14 cellular contexts compared by ENCODE assay signal in genomic region chr9:2722715-2723114, GRCh38. TPM values are rescaled to one million over a fixed set of nuclear protein-coding genes. Genes with fewer than 3 reads are reported as not detected.
DNase-seq lines count a peak whose midpoint lies in the region; ATAC-seq and TF ChIP-seq lines count a peak whose summit lies in the region.
"Had no signal": no experiment of that assay in that cellular context is flagged by ENCODE, and none has a peak within 500 bp of the region (broad histone marks: within the 10 kb centered on the region; RNA-seq: fewer than 3 reads in every experiment).

No MANE protein-coding gene starts in this region.

- no peak for ATAC-seq in GM19023 (IDR thresholded peaks at IDR 0.05; ENCODE audit: unreplicated experiment)
- ATAC-seq: heart left ventricle had no signal

- in situ Hi-C loops in astrocyte of the spinal cord (cut with HindIII; ENCODE audit: low sequenced_read_pairs) = no loop called here

- H3K4me3 Mint-ChIP-seq in mesothelial cell of epicardium = no peak overlapping the region
- H3K4me3 Mint-ChIP-seq: neural progenitor cell had no signal

- no peak for TF ChIP-seq CTCF in astrocyte of the spinal cord (IDR thresholded peaks at IDR 0.05; ENCODE audit: low read depth, low read length)
- no peak for TF ChIP-seq CTCF in mesothelial cell of epicardium (IDR thresholded peaks at IDR 0.05; ENCODE audit: unreplicated experiment)

- peak overlapping the region; percentile 61 for H3K27ac Mint-ChIP-seq in mesothelial cell of epicardium
- H3K27ac Mint-ChIP-seq: neural progenitor cell had no signal

- peaks cover 10% of the 10 kb centered on the region for H3K36me3 Mint-ChIP-seq in mesothelial cell of epicardium

- DNase-seq in EH (ENCODE audit: low read depth) = peak; percentile 74
- DNase-seq in M059J (ENCODE audit: low read depth) = peak; percentile 61
- peak; percentile 58 for DNase-seq in astrocyte of the spinal cord (ENCODE audit: low read depth, low spot score)
- no peak for DNase-seq in mesothelial cell of epicardium (ENCODE audit: low spot score in 2 of 2, unreplicated experiment in 2 of 2)
- no peak for DNase-seq in NCI-H187 treated with DMSO at 0.1 percent for 48 hours (lab: John Stamatoyannopoulos, UW)
- no peak for DNase-seq in NCI-H2227 (lab: John Stamatoyannopoulos, UW; ENCODE audit: unreplicated experiment)
- DNase-seq in DMS114 treated with DMSO at 0.1 percent for 48 hours (lab: John Stamatoyannopoulos, UW; ENCODE audit: unreplicated experiment) = no peak
- DNase-seq: activated CD4-positive, alpha-beta T cell treated with anti-CD3 and anti-CD28 coated beads, Interleukin-2, amount 50 U/mL, for 1 hour; DND-41; heart left ventricle; uterus had no signal

- no peak overlapping the region for H3K4me3 ChIP-seq in astrocyte of the spinal cord (ENCODE audit: low read depth, low read length)
- H3K4me3 ChIP-seq: breast epithelium, heart left ventricle, neural progenitor cell, uterus had no signal

- peaks cover 5% of the 10 kb centered on the region for H3K9me3 Mint-ChIP-seq in mesothelial cell of epicardium

- H3K27me3 Mint-ChIP-seq in mesothelial cell of epicardium (ENCODE audit: low read depth) = no peaks in the 10 kb centered on the region

- peaks cover 40% of the 10 kb centered on the region for H3K4me1 Mint-ChIP-seq in mesothelial cell of epicardium

RNA-seq across cellular contexts. Expression of gene KCNV2, which starts 5.4 kb away (rescaled TPM):
- not detected in 2 replicates for total RNA-seq in M059J (2014; rRNA removed; shearing (Covaris generic))
- total RNA-seq in mesothelial cell of epicardium = not detected in 3 replicates
- total RNA-seq: breast epithelium, heart left ventricle, uterus had no signal

Comparison
In these comparisons a context has a peak if more than half of its experiments do, and no peak if none do; other contexts are left out.
1. DNase-seq: peak in EH (single experiment), M059J (single experiment) and astrocyte of the spinal cord (single experiment); none in mesothelial cell of epicardium (0 of 2), NCI-H187 treated with DMSO at 0.1 percent for 48 hours (single experiment), NCI-H2227 (single experiment) and DMS114 treated with DMSO at 0.1 percent for 48 hours (single experiment).